In genomic region chr5:149605354-149605997, GRCh38 we compare ENCODE assay signal across 14 cellular contexts. TPM values are rescaled to one million over a fixed set of nuclear protein-coding genes. Genes with fewer than 3 reads are reported as not detected.
DNase-seq lines count a peak whose midpoint lies in the region; ATAC-seq, FAIRE-seq and TF ChIP-seq lines count a peak whose summit lies in the region.
"Had no signal": no experiment of that assay in that cellular context is flagged by ENCODE, and none has a peak within 500 bp of the region (broad histone marks: within the 10 kb centered on the region; RNA-seq: fewer than 3 reads in every experiment).

No MANE protein-coding gene starts in this region.

- dilution Hi-C loops in keratinocyte (cut with MboI; ENCODE audit: extremely low pct_ligation_motif_present, low sequenced_read_pairs), result no loop called here

- H3K36me3 Mint-ChIP-seq in T-helper 17 cell (ENCODE audit: low read depth), result no peaks in the 10 kb centered on the region
- peaks cover 18% of the 10 kb centered on the region for H3K36me3 Mint-ChIP-seq in type B pancreatic cell
- H3K36me3 Mint-ChIP-seq: activated naive CD8-positive, alpha-beta T cell had no signal

- 77 to 82% (median 80%) methylated on average over 5 of the region's 5 CpGs for WGBS in heart left ventricle, 4 donors

- TF ChIP-seq POLR2A in heart left ventricle (IDR thresholded peaks at IDR 0.05), result no peak

- peaks cover 0 to 4% (median 0%) of the 10 kb centered on the region in 12 donors for H3K9me3 ChIP-seq in heart left ventricle
- H3K9me3 ChIP-seq in T-helper 17 cell (ENCODE audit: control insufficient read depth, low read length, poor library complexity, severe bottlenecking), result no peaks in the 10 kb centered on the region
- peaks cover 5% of the 10 kb centered on the region for H3K9me3 ChIP-seq in keratinocyte (ENCODE audit: control insufficient read depth, low read depth, low read length)

- H3K4me3 ChIP-seq in heart left ventricle (no peak overlapping the region), keratinocyte (ENCODE audit: control insufficient read depth in 2 of 3, extremely low read depth in 1 of 3, insufficient read depth in 2 of 3, low read depth in 1 of 3, low read length in 3 of 3) (no peak overlapping the region)
- H3K4me3 ChIP-seq: neural progenitor cell had no signal

- H3K27ac Mint-ChIP-seq in T-helper 17 cell (peak overlapping the region; percentile 56), type B pancreatic cell (peak overlapping the region; percentile 96)
- H3K27ac Mint-ChIP-seq: activated naive CD8-positive, alpha-beta T cell; neural progenitor cell had no signal

- peak overlapping the region; percentile 79 for H3K4me2 ChIP-seq in keratinocyte (ENCODE audit: control insufficient read depth, extremely low read depth, insufficient read depth, low read depth, low read length)
- H3K4me2 ChIP-seq: neural progenitor cell had no signal

- H3K9me1 ChIP-seq in keratinocyte (ENCODE audit: control insufficient read depth, extremely low read depth, insufficient read depth, low read length), result no peaks in the 10 kb centered on the region

- intact Hi-C loops in heart left ventricle (cut with DNase I), result no loop called here
- intact Hi-C loops in Right ventricle myocardium superior (cut with DNase I), result no loop called here

- no peaks in the 10 kb centered on the region for H3K27me3 Mint-ChIP-seq in T-helper 17 cell
- no peaks in the 10 kb centered on the region for H3K27me3 Mint-ChIP-seq in type B pancreatic cell
- H3K27me3 Mint-ChIP-seq: activated naive CD8-positive, alpha-beta T cell had no signal

- H3K27me3 ChIP-seq in heart left ventricle (no peaks in the 10 kb centered on the region), keratinocyte (ENCODE audit: control insufficient read depth, extremely low read depth, insufficient read depth, low read length) (no peaks in the 10 kb centered on the region)
- H3K27me3 ChIP-seq: neural progenitor cell had no signal

- peaks cover 4% of the 10 kb centered on the region for H3K9me3 Mint-ChIP-seq in type B pancreatic cell

- ATAC-seq in heart left ventricle (no peak), Right ventricle myocardium superior (ENCODE audit: poor library complexity) (no peak), T-helper 17 cell (no peak), GM21723 (IDR thresholded peaks at IDR 0.05; ENCODE audit: unreplicated experiment) (no peak), HG03469 (IDR thresholded peaks at IDR 0.05; ENCODE audit: unreplicated experiment) (no peak)

- peaks cover 0 to 80% (median 53%) of the 10 kb centered on the region in 9 donors for H3K36me3 ChIP-seq in heart left ventricle
- H3K36me3 ChIP-seq in keratinocyte (ENCODE audit: control insufficient read depth in 2 of 2, extremely low read depth in 1 of 2, insufficient read depth in 2 of 2, low read length in 2 of 2), result peaks cover 0 to 11% of the 10 kb centered on the region in 2 experiments
- H3K36me3 ChIP-seq: neural progenitor cell had no signal

- no peaks in the 10 kb centered on the region for H3K79me2 ChIP-seq in keratinocyte (ENCODE audit: control insufficient read depth, insufficient read depth, low read length)

- H4K20me1 ChIP-seq in keratinocyte (ENCODE audit: control insufficient read depth, extremely low read depth, insufficient read depth, low read length), result no peaks in the 10 kb centered on the region

- H3K4me1 Mint-ChIP-seq in T-helper 17 cell (peaks cover 14% of the 10 kb centered on the region), type B pancreatic cell (ENCODE audit: unreplicated experiment) (peaks cover 13% of the 10 kb centered on the region)

- H3K4me1 ChIP-seq in heart left ventricle (peaks cover 0 to 16% (median 8%) of the 10 kb centered on the region in 12 donors), keratinocyte (ENCODE audit: control insufficient read depth, extremely low read depth, insufficient read depth, low read length) (peaks cover 35% of the 10 kb centered on the region)
- H3K4me1 ChIP-seq: neural progenitor cell had no signal

- TF ChIP-seq CTCF in heart left ventricle (IDR thresholded peaks at IDR 0.05) (no peak), keratinocyte (optimal IDR thresholded peaks at IDR 0.05 in 1 of 3, IDR thresholded peaks at IDR 0.05 in 1 of 3, conservative IDR thresholded peaks at IDR 0.05 in 1 of 3; ENCODE audit: extremely low read depth in 1 of 3, insufficient read depth in 2 of 3, low read length in 3 of 3) (no peak), type B pancreatic cell (conservative IDR thresholded peaks at IDR 0.05) (no peak)

- H2AFZ ChIP-seq in keratinocyte (ENCODE audit: control insufficient read depth, low read length), result no peak overlapping the region
- H2AFZ ChIP-seq: neural progenitor cell had no signal

- DNase-seq in heart left ventricle (no peak), Right ventricle myocardium superior (no peak), T-helper 17 cell (no peak), keratinocyte (ENCODE audit: low read depth, low spot score) (no peak), type B pancreatic cell (ENCODE audit: extremely low spot score, unreplicated experiment) (no peak), NCI-H187 treated with DMSO at 0.1 percent for 48 hours (lab: John Stamatoyannopoulos, UW) (no peak)
- DNase-seq: left ventricle myocardium superior, NCI-H1694, NCI-H524 treated with DMSO at 0.1 percent for 48 hours had no signal

- no peak for FAIRE-seq in keratinocyte (lab: Jason Lieb, UNC)
- FAIRE-seq: D721Med had no signal

- peak overlapping the region in 9 of 12 donors; percentile 1 to 77 (median 40) for H3K27ac ChIP-seq in heart left ventricle
- peak overlapping the region; percentile 98 for H3K27ac ChIP-seq in keratinocyte (ENCODE audit: control insufficient read depth, insufficient read depth, low read length)
- H3K27ac ChIP-seq: neural progenitor cell had no signal

- H3K4me3 Mint-ChIP-seq in T-helper 17 cell (no peak overlapping the region), type B pancreatic cell (no peak overlapping the region)
- H3K4me3 Mint-ChIP-seq: activated naive CD8-positive, alpha-beta T cell; neural progenitor cell had no signal

- H3K9ac ChIP-seq in keratinocyte (ENCODE audit: control insufficient read depth, extremely low read depth, insufficient read depth, low read length), result peak overlapping the region; percentile 86
- H3K9ac ChIP-seq: neural progenitor cell had no signal

RNA-seq across cellular contexts. Expression of gene ARHGEF37, which starts 24.2 kb away (rescaled TPM):
- total RNA-seq in heart left ventricle (10 to 100 TPM; 16.0 to 28.5 (median 18.2) TPM), Right ventricle myocardium superior (32.9 TPM), T-helper 17 cell (under 1 TPM; 0.25 to 0.76 TPM), type B pancreatic cell (ENCODE audit: low replicate concordance) (7.1 and 16.8 TPM in 2 replicates)
- polyA plus RNA-seq in heart left ventricle (1 to 10 TPM; 8.1 to 9.3 TPM), keratinocyte (4.1 to 25.0 TPM (median 8.7 TPM) in 3 replicates)
- polyA plus RNA-seq in keratinocyte (2011; ENCODE audit: low read depth), result 19.3 TPM
- polyA plus RNA-seq in keratinocyte (2011; cell fraction: cytosol; rRNA removed), result 7.9 and 8.8 TPM in 2 replicates
- 22.3 and 22.9 TPM in 2 replicates for polyA plus RNA-seq in keratinocyte (2011; cell fraction: nucleus; rRNA removed)
- polyA plus RNA-seq in keratinocyte (2012; ENCODE audit: low replicate concordance), result 5.7 and 29.3 TPM in 2 replicates
- 6.6 to 21.9 TPM (median 11.9 TPM) in 3 replicates for polyA minus RNA-seq in keratinocyte
- polyA minus RNA-seq in keratinocyte (2011; cell fraction: cytosol; rRNA and poly(A)+ RNA removed), result 6.9 TPM
- 15.3 and 18.8 TPM in 2 replicates for polyA minus RNA-seq in keratinocyte (2011; cell fraction: nucleus; rRNA and poly(A)+ RNA removed)

RNA-seq across cellular contexts. Expression of gene CSNK1A1, which starts 54.2 kb away (rescaled TPM):
- total RNA-seq in heart left ventricle, result 100 to 1,000 TPM; 156 to 242 (median 210) TPM
- polyA plus RNA-seq in heart left ventricle, result 100 to 1,000 TPM in 1 of 2 donors, 10 to 100 TPM in 1; 42.5 to 172 TPM
- total RNA-seq in Right ventricle myocardium superior, result 191 TPM
- total RNA-seq in T-helper 17 cell, result 100 to 1,000 TPM; 192 to 212 TPM
- 195 to 289 TPM (median 265 TPM) in 3 replicates for polyA plus RNA-seq in keratinocyte
- polyA plus RNA-seq in keratinocyte (2011; ENCODE audit: low read depth), result 951 TPM
- 163 and 296 TPM in 2 replicates for polyA plus RNA-seq in keratinocyte (2011; cell fraction: cytosol; rRNA removed)
- polyA plus RNA-seq in keratinocyte (2011; cell fraction: nucleus; rRNA removed), result 204 and 245 TPM in 2 replicates
- 203 and 302 TPM in 2 replicates for polyA plus RNA-seq in keratinocyte (2012; ENCODE audit: low replicate concordance)
- polyA minus RNA-seq in keratinocyte, result 139 to 440 TPM (median 413 TPM) in 3 replicates
- 372 TPM for polyA minus RNA-seq in keratinocyte (2011; cell fraction: cytosol; rRNA and poly(A)+ RNA removed)
- polyA minus RNA-seq in keratinocyte (2011; cell fraction: nucleus; rRNA and poly(A)+ RNA removed), result 205 and 376 TPM in 2 replicates
- total RNA-seq in type B pancreatic cell (ENCODE audit: low replicate concordance), result 224 and 294 TPM in 2 replicates
